Comparison of ENCODE assay signal across 10 cellular contexts in genomic region chr9:113522858-113523257, GRCh38. TPM values are rescaled to one million over a fixed set of nuclear protein-coding genes. Genes with fewer than 3 reads are reported as not detected.
DNase-seq lines count a peak whose midpoint lies in the region; ATAC-seq, FAIRE-seq and TF ChIP-seq lines count a peak whose summit lies in the region.
"Had no signal": no experiment of that assay in that cellular context is flagged by ENCODE, and none has a peak within 500 bp of the region (broad histone marks: within the 10 kb centered on the region; RNA-seq: fewer than 3 reads in every experiment).

No MANE protein-coding gene starts in this region.

- CTCF ChIA-PET in Caco-2 (lab: Charles Lee), result no interaction called here

- DNase-seq in Caco-2 (no peak), natural killer cell (no peak), superior temporal gyrus (ENCODE audit: extremely low spot score) (no peak), GM19239 (ENCODE audit: insufficient read length, low spot score) (no peak)
- no peak for DNase-seq in activated T-helper 2 cell treated with anti-CD3 and anti-CD28 coated beads, Interferon-gamma antibody, Interleukin-2, Interleukin-4, amounts not matched to agents 10 μg/mL and 5 μg/mL and 100 μg/mL, durations not matched to agents 14 hours and 24 hours and 36 hours (ENCODE audit: low spot score)
- DNase-seq: NCI-H1092 had no signal

- ATAC-seq in HG02678 (IDR thresholded peaks at IDR 0.05; ENCODE audit: unreplicated experiment) (peak; percentile 0), natural killer cell (no peak), GM18520 (IDR thresholded peaks at IDR 0.05; ENCODE audit: unreplicated experiment) (no peak), GM21737 (IDR thresholded peaks at IDR 0.05; ENCODE audit: unreplicated experiment) (no peak)

- H3K4me3 ChIP-seq in Caco-2 (ENCODE audit: low read depth, low read length), result no peak overlapping the region
- H3K4me3 ChIP-seq: SJSA1 had no signal

- POLR2A ChIA-PET in Caco-2 (lab: Charles Lee), result no interaction called here

- BruUV-seq in Caco-2 (replicated peaks; lab: Mats Ljungman, UMichigan), result no TSS peak

- H3K9me3 ChIP-seq in Caco-2, result no peaks in the 10 kb centered on the region
- H3K9me3 ChIP-seq: SJSA1 had no signal

- TF ChIP-seq CTCF in Caco-2 (IDR thresholded peaks at IDR 0.05; ENCODE audit: insufficient read depth in 1 of 2, low read depth in 1 of 2, low read length in 1 of 2, severe bottlenecking in 1 of 2, unreplicated experiment in 1 of 2), result no peak
- TF ChIP-seq CTCF in natural killer cell (IDR thresholded peaks at IDR 0.05), result no peak

- no peaks in the 10 kb centered on the region for H3K27me3 ChIP-seq in Caco-2 (replicated peaks; ENCODE audit: control insufficient read depth, insufficient read depth, low read length)
- H3K27me3 ChIP-seq: SJSA1 had no signal

- H3K4me3 Mint-ChIP-seq in Caco-2 (ENCODE audit: unreplicated experiment) (no peak overlapping the region), natural killer cell (peak overlapping the region; percentile 91)
- H3K4me3 Mint-ChIP-seq in activated T-helper 2 cell treated with anti-CD3 and anti-CD28 coated beads, Interferon-gamma antibody, Interleukin-2, Interleukin-4, amounts not matched to agents 10 μg/mL and 5 μg/mL and 100 μg/mL, durations not matched to agents 14 hours and 24 hours and 36 hours (ENCODE audit: low read depth), result peak overlapping the region; percentile 26

- H3K9me3 Mint-ChIP-seq in Caco-2 (ENCODE audit: unreplicated experiment) (no peaks in the 10 kb centered on the region), natural killer cell (no peaks in the 10 kb centered on the region)
- no peaks in the 10 kb centered on the region for H3K9me3 Mint-ChIP-seq in activated T-helper 2 cell treated with anti-CD3 and anti-CD28 coated beads, Interferon-gamma antibody, Interleukin-2, Interleukin-4, amounts not matched to agents 10 μg/mL and 5 μg/mL and 100 μg/mL, durations not matched to agents 14 hours and 24 hours and 36 hours

- peaks cover 36% of the 10 kb centered on the region for H3K4me1 Mint-ChIP-seq in Caco-2 (ENCODE audit: low read depth, unreplicated experiment)
- peaks cover 77% of the 10 kb centered on the region for H3K4me1 Mint-ChIP-seq in activated T-helper 2 cell treated with anti-CD3 and anti-CD28 coated beads, Interferon-gamma antibody, Interleukin-2, Interleukin-4, amounts not matched to agents 10 μg/mL and 5 μg/mL and 100 μg/mL, durations not matched to agents 14 hours and 24 hours and 36 hours (ENCODE audit: low read depth)
- H3K4me1 Mint-ChIP-seq in natural killer cell, result peaks cover 97% of the 10 kb centered on the region in 2 donors

- peaks cover 6% of the 10 kb centered on the region for H3K36me3 ChIP-seq in Caco-2 (ENCODE audit: control insufficient read depth, insufficient read depth, low read length)
- H3K36me3 ChIP-seq: SJSA1 had no signal

- H3K4me1 ChIP-seq in Caco-2, result peaks cover 28% of the 10 kb centered on the region

- H3K27me3 Mint-ChIP-seq in Caco-2 (ENCODE audit: insufficient read depth, unreplicated experiment) (no peaks in the 10 kb centered on the region), natural killer cell (ENCODE audit: low read depth in 2 of 2) (no peaks in the 10 kb centered on the region)
- no peaks in the 10 kb centered on the region for H3K27me3 Mint-ChIP-seq in activated T-helper 2 cell treated with anti-CD3 and anti-CD28 coated beads, Interferon-gamma antibody, Interleukin-2, Interleukin-4, amounts not matched to agents 10 μg/mL and 5 μg/mL and 100 μg/mL, durations not matched to agents 14 hours and 24 hours and 36 hours (ENCODE audit: low read depth)

- intact Hi-C loops in Caco-2 (cut with micrococcal nuclease; ENCODE audit: unreplicated experiment) (loop anchor here (10.0 kb wide), 1 partner anchor 132 kb away; no protein-coding TSS in a partner anchor), natural killer cell (cut with micrococcal nuclease) (loop anchor here (5.0 kb wide), 1 partner anchor 844 kb away; no protein-coding TSS in a partner anchor)
- intact Hi-C loops in activated T-helper 2 cell treated with anti-CD3 and anti-CD28 coated beads, Interferon-gamma antibody, Interleukin-2, Interleukin-4, amounts not matched to agents 10 μg/mL and 5 μg/mL and 100 μg/mL, durations not matched to agents 14 hours and 24 hours and 36 hours (cut with micrococcal nuclease), result loop anchor here (1.0 kb wide), 3 partner anchors 11 to 56 kb away; no protein-coding TSS in a partner anchor

- no peak for FAIRE-seq in GM19239 (lab: Jason Lieb, UNC)

- H3K36me3 Mint-ChIP-seq in Caco-2 (ENCODE audit: insufficient read depth, unreplicated experiment) (peaks cover 91% of the 10 kb centered on the region), natural killer cell (peaks cover 19% of the 10 kb centered on the region)
- H3K36me3 Mint-ChIP-seq in activated T-helper 2 cell treated with anti-CD3 and anti-CD28 coated beads, Interferon-gamma antibody, Interleukin-2, Interleukin-4, amounts not matched to agents 10 μg/mL and 5 μg/mL and 100 μg/mL, durations not matched to agents 14 hours and 24 hours and 36 hours (ENCODE audit: low read depth), result peaks cover 78% of the 10 kb centered on the region

- peak overlapping the region; percentile 59 for H3K27ac Mint-ChIP-seq in Caco-2 (ENCODE audit: unreplicated experiment)
- peak overlapping the region; percentile 65 for H3K27ac Mint-ChIP-seq in activated T-helper 2 cell treated with anti-CD3 and anti-CD28 coated beads, Interferon-gamma antibody, Interleukin-2, Interleukin-4, amounts not matched to agents 10 μg/mL and 5 μg/mL and 100 μg/mL, durations not matched to agents 14 hours and 24 hours and 36 hours
- peak overlapping the region; percentile 88 to 98 for H3K27ac Mint-ChIP-seq in natural killer cell

RNA-seq across cellular contexts. Expression of gene RGS3, which starts 59.3 kb away (rescaled TPM):
- 70.8 and 71.1 TPM in 2 replicates for total RNA-seq in Caco-2 (2022)
- 56.2 and 64.2 TPM in 2 replicates for total RNA-seq in activated T-helper 2 cell treated with anti-CD3 and anti-CD28 coated beads, Interferon-gamma antibody, Interleukin-2, Interleukin-4, amounts not matched to agents 10 μg/mL and 5 μg/mL and 100 μg/mL, durations not matched to agents 14 hours and 24 hours and 36 hours
- total RNA-seq in natural killer cell, result 100 to 1,000 TPM; 148 to 269 (median 190) TPM
